ENCODE assay signal across 8 cellular contexts in genomic region chr11:64299847-64300648, GRCh38. TPM values are rescaled to one million over a fixed set of nuclear protein-coding genes. Genes with fewer than 3 reads are reported as not detected.
A peak's percentile ranks its signal among the peaks of the same experiment; 100 is the strongest.
DNase-seq lines count a peak whose midpoint lies in the region; ATAC-seq and TF ChIP-seq lines count a peak whose summit lies in the region.

A gene with protein sequence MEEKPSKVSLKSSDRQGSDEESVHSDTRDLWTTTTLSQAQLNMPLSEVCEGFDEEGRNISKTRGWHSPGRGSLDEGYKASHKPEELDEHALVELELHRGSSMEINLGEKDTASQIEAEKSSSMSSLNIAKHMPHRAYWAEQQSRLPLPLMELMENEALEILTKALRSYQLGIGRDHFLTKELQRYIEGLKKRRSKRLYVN (plus strand): TSS chr11:64300358. CDS start chr11:64300411, 53 bp downstream.

- no peaks in the 10 kb centered on the region for H3K36me3 Mint-ChIP-seq in activated CD4-positive, alpha-beta memory T cell treated with anti-CD3 and anti-CD28 coated beads, Interleukin-2, amount 10 ng/mL, durations not matched to agents 7 days and 5 days (ENCODE audit: low read depth)

- no peak for ATAC-seq in HCT116
- no peak for ATAC-seq in HG03469 (IDR thresholded peaks at IDR 0.05; ENCODE audit: unreplicated experiment)
- no peak for ATAC-seq in HG02623 (IDR thresholded peaks at IDR 0.05; ENCODE audit: unreplicated experiment)

- CTCF ChIA-PET in HCT116 (lab: Charles Lee): interaction anchor here (0.9 to 5.8 kb wide), 16 partner anchors 10 to 546 kb away, joined by 3 to 80 read pairs (median 5); partner anchors contain the start of genes BAD, FERMT3, FKBP2 and GPR137
- CTCF ChIA-PET in activated CD4-positive, alpha-beta memory T cell treated with anti-CD3 and anti-CD28 coated beads, Interleukin-2, amount 10 ng/mL, durations not matched to agents 7 days and 5 days (lab: Charles Lee): interaction anchor here (1.0 to 6.3 kb wide), 22 partner anchors 8 to 299 kb away, joined by 3 to 154 read pairs (median 8); partner anchors contain the start of genes BAD, FERMT3, FKBP2 and GPR137

- no peak within 1 kb of the TSS for H3K27ac Mint-ChIP-seq in activated CD4-positive, alpha-beta memory T cell treated with anti-CD3 and anti-CD28 coated beads, Interleukin-2, amount 10 ng/mL, durations not matched to agents 7 days and 5 days

- no peaks in the 10 kb centered on the region for H3K79me2 ChIP-seq in HCT116 (ENCODE audit: insufficient read depth, low read length)

- H3K27me3 Mint-ChIP-seq in activated CD4-positive, alpha-beta memory T cell treated with anti-CD3 and anti-CD28 coated beads, Interleukin-2, amount 10 ng/mL, durations not matched to agents 7 days and 5 days: peaks cover 60% of the 10 kb centered on the region

- H3K4me1 ChIP-seq in HCT116 (ENCODE audit: control insufficient read depth in 1 of 2, insufficient read depth in 2 of 2, low read length in 2 of 2): peaks cover 6 to 45% of the 10 kb centered on the region in 2 experiments; a peak in 3 of 4 replicates
- H3K4me1 ChIP-seq in right atrium auricular region: peaks cover 0 to 32% of the 10 kb centered on the region in 2 donors
- H3K4me1 ChIP-seq in skeletal muscle tissue (ENCODE audit: control insufficient read depth in 3 of 3, insufficient read depth in 3 of 3, low read length in 3 of 3): peaks cover 26 to 31% (median 29%) of the 10 kb centered on the region in 3 donors

- H3K36me3 ChIP-seq in HCT116 (ENCODE audit: control insufficient read depth in 1 of 2, insufficient read depth in 2 of 2, low read length in 2 of 2): no peaks in the 10 kb centered on the region
- H3K36me3 ChIP-seq in right atrium auricular region: no peaks in the 10 kb centered on the region
- no peaks in the 10 kb centered on the region for H3K36me3 ChIP-seq in skeletal muscle tissue (ENCODE audit: control insufficient read depth in 3 of 3, insufficient read depth in 3 of 3, low read length in 3 of 3)

- H3K4me1 Mint-ChIP-seq in activated CD4-positive, alpha-beta memory T cell treated with anti-CD3 and anti-CD28 coated beads, Interleukin-2, amount 10 ng/mL, durations not matched to agents 7 days and 5 days: peaks cover 34% of the 10 kb centered on the region

- no peaks in the 10 kb centered on the region for H3K9me2 ChIP-seq in HCT116 (ENCODE audit: insufficient read depth)

- DNase-seq in HCT116 (ENCODE audit: low read depth, low spot score): no peak
- no peak for DNase-seq in activated CD4-positive, alpha-beta memory T cell treated with anti-CD3 and anti-CD28 coated beads, Interleukin-2, amount 10 ng/mL, durations not matched to agents 7 days and 5 days
- no peak for DNase-seq in right atrium auricular region (ENCODE audit: low spot score)
- DNase-seq in AG08395 (ENCODE audit: low spot score): no peak
- no peak for DNase-seq in COLO668 (lab: John Stamatoyannopoulos, UW; ENCODE audit: unreplicated experiment)

- no peak for TF ChIP-seq RAD21 in HCT116 (IDR thresholded peaks at IDR 0.05; ENCODE audit: low read depth)

- peak within 1 kb of the TSS; percentile 86 for H3K4me2 ChIP-seq in HCT116 (ENCODE audit: low read length)

- no peaks in the 10 kb centered on the region for H3K27me3 ChIP-seq in HCT116 (ENCODE audit: insufficient read depth, low read length)
- H3K27me3 ChIP-seq in right atrium auricular region: peaks cover 15 to 16% of the 10 kb centered on the region in 2 donors
- peaks cover 56 to 74% (median 64%) of the 10 kb centered on the region in 3 donors for H3K27me3 ChIP-seq in skeletal muscle tissue (ENCODE audit: control insufficient read depth in 3 of 3, insufficient read depth in 3 of 3, low read length in 3 of 3)

- POLR2A ChIA-PET in HCT116 (lab: Charles Lee): interaction anchor here (1.0 to 2.5 kb wide), 7 partner anchors 13 to 59 kb away, joined by 3 to 9 read pairs (median 4); partner anchors contain the start of genes FKBP2, PRDX5 and TRMT112
- POLR2A ChIA-PET in activated CD4-positive, alpha-beta memory T cell treated with anti-CD3 and anti-CD28 coated beads, Interleukin-2, amount 10 ng/mL, durations not matched to agents 7 days and 5 days (lab: Charles Lee): interaction anchor here (0.8 to 5.4 kb wide), 12 partner anchors 8 to 300 kb away, joined by 3 to 77 read pairs (median 4); partner anchors contain the start of genes BAD, FERMT3, GPR137 and PRDX5

- peak within 1 kb of the TSS; percentile 47 for H3K4me3 Mint-ChIP-seq in activated CD4-positive, alpha-beta memory T cell treated with anti-CD3 and anti-CD28 coated beads, Interleukin-2, amount 10 ng/mL, durations not matched to agents 7 days and 5 days

- H3K4me3 ChIP-seq in HCT116 (replicated peaks in 1 of 2; ENCODE audit: low read depth in 1 of 2, low read length in 2 of 2): peak within 1 kb of the TSS; percentile 41 to 54
- H3K4me3 ChIP-seq in right atrium auricular region: peak within 1 kb of the TSS; percentile 22 to 56
- H3K4me3 ChIP-seq in skeletal muscle tissue (ENCODE audit: low read length in 3 of 3): peak within 1 kb of the TSS; percentile 23 to 64 (median 61)

- TF ChIP-seq CTCF in HCT116 (IDR thresholded peaks at IDR 0.05 in 2 of 3, conservative IDR thresholded peaks at IDR 0.05 in 1 of 3; ENCODE audit: borderline replicate concordance in 1 of 3, insufficient read depth in 1 of 3, low read depth in 2 of 3, low read length in 2 of 3) (no peak), right atrium auricular region (IDR thresholded peaks at IDR 0.05) (no peak)

- H3K9me3 Mint-ChIP-seq in activated CD4-positive, alpha-beta memory T cell treated with anti-CD3 and anti-CD28 coated beads, Interleukin-2, amount 10 ng/mL, durations not matched to agents 7 days and 5 days: no peaks in the 10 kb centered on the region

- H3K9me3 ChIP-seq in HCT116 (ENCODE audit: control insufficient read depth in 1 of 2, insufficient read depth in 1 of 2, low read depth in 1 of 2, low read length in 2 of 2) (no peaks in the 10 kb centered on the region), right atrium auricular region (no peaks in the 10 kb centered on the region), skeletal muscle tissue (ENCODE audit: control insufficient read depth in 3 of 3, low read length in 3 of 3) (no peaks in the 10 kb centered on the region)

- intact Hi-C loops in HCT116 (cut with micrococcal nuclease): loop anchor here (5.0 kb wide), 1 partner anchor 113 kb away; the partner anchor contains the start of gene STIP1

- no peaks in the 10 kb centered on the region for H4K20me1 ChIP-seq in HCT116 (ENCODE audit: insufficient read depth)

- RAD21 ChIA-PET in HCT116 (lab: Charles Lee; ENCODE audit: low non-redundant PET in 1 of 2, low total read pairs in 2 of 2, uncharacterized antibody in 2 of 2, unreplicated experiment in 2 of 2): interaction anchor here (1.0 to 1.3 kb wide), 2 partner anchors 95 to 96 kb away, joined by 4 to 5 read pairs; no protein-coding TSS in a partner anchor

- peak within 1 kb of the TSS; percentile 66 for H3K9ac ChIP-seq in HCT116 (ENCODE audit: low read length)
- peak within 1 kb of the TSS in 2 of 3 donors; percentile 23 to 66 for H3K9ac ChIP-seq in skeletal muscle tissue (ENCODE audit: low read depth in 1 of 3, low read length in 3 of 3)

- H3K27ac ChIP-seq in HCT116 (ENCODE audit: low read depth, low read length) (peak within 1 kb of the TSS; percentile 2; the same call in 1 of the 2 replicates), right atrium auricular region (peak within 1 kb of the TSS; percentile 38 to 69), skeletal muscle tissue (ENCODE audit: low read depth, low read length) (no peak within 1 kb of the TSS)

- no TSS peak for BruUV-seq in HCT116 (replicated peaks; lab: Mats Ljungman, UMichigan)

- no peak for TF ChIP-seq POLR2A in HCT116 (IDR thresholded peaks at IDR 0.05; ENCODE audit: borderline replicate concordance, extremely low read depth, insufficient read depth, insufficient read length)

- peak within 1 kb of the TSS; percentile 86 for H2AFZ ChIP-seq in HCT116 (ENCODE audit: low read depth, low read length, poor library complexity, severe bottlenecking)

TF ChIP-seq in HCT116, 20 proteins besides CTCF, POLR2A, EP300 and RAD21:
- TF ChIP-seq SRF (IDR thresholded peaks at IDR 0.05; ENCODE audit: low read depth) (no peak), CBX3 (IDR thresholded peaks at IDR 0.05; ENCODE audit: low read depth) (no peak), FOSL1 (IDR thresholded peaks at IDR 0.05; ENCODE audit: low read depth) (no peak), POLR2AphosphoS5 (IDR thresholded peaks at IDR 0.05; ENCODE audit: low read depth, low read length) (no peak), YY1 (IDR thresholded peaks at IDR 0.05; ENCODE audit: extremely low read depth, insufficient replicate concordance, low read depth, low read length) (no peak), EZH2phosphoT487 (IDR thresholded peaks at IDR 0.05; ENCODE audit: borderline replicate concordance) (no peak), CEBPB (IDR thresholded peaks at IDR 0.05; ENCODE audit: low read depth) (no peak), ZFX (IDR thresholded peaks at IDR 0.05) (no peak), JUND (IDR thresholded peaks at IDR 0.05) (no peak), TCF7L2 (IDR thresholded peaks at IDR 0.05; ENCODE audit: borderline replicate concordance, extremely low read depth, insufficient read depth, insufficient read length) (no peak), EZH2 (IDR thresholded peaks at IDR 0.05) (no peak), EGR1 (IDR thresholded peaks at IDR 0.05; ENCODE audit: low read depth) (no peak)
- TF ChIP-seq, protein P1, sequence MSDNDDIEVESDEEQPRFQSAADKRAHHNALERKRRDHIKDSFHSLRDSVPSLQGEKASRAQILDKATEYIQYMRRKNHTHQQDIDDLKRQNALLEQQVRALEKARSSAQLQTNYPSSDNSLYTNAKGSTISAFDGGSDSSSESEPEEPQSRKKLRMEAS (IDR thresholded peaks at IDR 0.05): no peak

RNA-seq across cellular contexts. Expression of the gene that starts here (rescaled TPM):
- total RNA-seq in HCT116 (2021; ENCODE audit: unreplicated experiment) (1.7 TPM), right atrium auricular region (not detected), skeletal muscle tissue (not detected)
- 1.4 and 1.7 TPM in 2 replicates for polyA plus RNA-seq in HCT116 (2012)
- not detected for total RNA-seq in activated CD4-positive, alpha-beta memory T cell treated with anti-CD3 and anti-CD28 coated beads, Interleukin-2, amount 10 ng/mL, durations not matched to agents 7 days and 5 days
